In genomic region chr1:183584155-183584554, GRCh38 we compare ENCODE assay signal across 17 cellular contexts.
"Had no signal": no experiment of that assay in that cellular context is flagged by ENCODE, and none has a peak within 500 bp of the region (broad histone marks: within the 10 kb centered on the region; RNA-seq: fewer than 3 reads in every experiment).

No MANE protein-coding gene starts in this region.

- H3K9ac ChIP-seq: parathyroid adenoma had no signal

- H3K4me3 Mint-ChIP-seq: activated T-cell treated with anti-CD3 and anti-CD28 coated beads, Interleukin-2, amount 50 U/mL, for 72 hours; natural killer cell had no signal

- H3K27ac ChIP-seq: breast epithelium, parathyroid adenoma had no signal

- H3K27me3 ChIP-seq: adrenal gland, breast epithelium, tibial nerve had no signal

- FAIRE-seq: astrocyte, endometrium, frontal cortex had no signal

- H3K4me1 ChIP-seq: adrenal gland, breast epithelium, parathyroid adenoma had no signal

- H3K9me3 Mint-ChIP-seq: activated naive CD4-positive, alpha-beta T cell treated with anti-CD3 and anti-CD28 coated beads, Interleukin-2, amount 50 U/mL, for 72 hours; activated T-cell treated with anti-CD3 and anti-CD28 coated beads, Interleukin-2, amount 50 U/mL, for 72 hours; natural killer cell had no signal

- H3K36me3 Mint-ChIP-seq: activated naive CD4-positive, alpha-beta T cell treated with anti-CD3 and anti-CD28 coated beads, Interleukin-2, amount 50 U/mL, for 72 hours; natural killer cell had no signal

- DNase-seq: activated CD4-positive, alpha-beta T cell treated with anti-CD3 and anti-CD28 coated beads, Interleukin-2, amount 50 U/mL, for 4 hours; activated gamma-delta T cell treated with Interleukin-2 at 50 U/mL for 16 hours; activated T-cell treated with anti-CD3 and anti-CD28 coated beads, Interleukin-2, amount 50 U/mL, for 72 hours; erythroblast; natural killer cell; stimulated activated CD4-positive, alpha-beta T cell treated with anti-CD3 and anti-CD28 coated beads, Interleukin-2, amount 100 ng/mL, for 24 hours; stimulated activated naive CD8-positive, alpha-beta T cell treated with anti-CD3 and anti-CD28 coated beads, Interleukin-15, Interleukin-2, amounts not matched to agents 100 U/mL and 50 U/mL, for 24 hours; substantia nigra had no signal

- ATAC-seq: activated T-cell treated with anti-CD3 and anti-CD28 coated beads, Interleukin-2, amount 50 U/mL, for 72 hours; stimulated activated naive CD8-positive, alpha-beta T cell treated with anti-CD3 and anti-CD28 coated beads, Interleukin-15, Interleukin-2, amounts not matched to agents 100 U/mL and 50 U/mL, for 24 hours had no signal

- H3K4me3 ChIP-seq: adrenal gland, breast epithelium, coronary artery, tibial nerve had no signal

- H3K36me3 ChIP-seq: adrenal gland, breast epithelium, tibial nerve had no signal

- H3K27ac Mint-ChIP-seq: activated naive CD4-positive, alpha-beta T cell treated with anti-CD3 and anti-CD28 coated beads, Interleukin-2, amount 50 U/mL, for 72 hours; activated T-cell treated with anti-CD3 and anti-CD28 coated beads, Interleukin-2, amount 50 U/mL, for 72 hours; natural killer cell had no signal

- H3K79me2 ChIP-seq: parathyroid adenoma had no signal

- H3K9me3 ChIP-seq: adrenal gland, breast epithelium, tibial nerve had no signal

- H2AFZ ChIP-seq: parathyroid adenoma had no signal
